In genomic region chr4:80006935-80007744, GRCh38 we compare ENCODE assay signal across 10 cellular contexts.
A peak's percentile ranks its signal among the peaks of the same experiment; 100 is the strongest.
DNase-seq lines count a peak whose midpoint lies in the region; TF ChIP-seq lines count a peak whose summit lies in the region.
"Had no signal": no experiment of that assay in that cellular context is flagged by ENCODE, and none has a peak within 500 bp of the region (broad histone marks: within the 10 kb centered on the region; RNA-seq: fewer than 3 reads in every experiment).

No MANE protein-coding gene starts in this region.

- peaks cover 34% of the 10 kb centered on the region for H3K36me3 Mint-ChIP-seq in activated T-cell treated with anti-CD3 and anti-CD28 coated beads, Interleukin-2, amount 50 U/mL, for 24 hours (ENCODE audit: low read depth)

- H3K9ac ChIP-seq in SK-N-SH: no peak overlapping the region
- H3K9ac ChIP-seq in smooth muscle cell (ENCODE audit: low read depth): no peak overlapping the region

- peaks cover 36 to 73% of the 10 kb centered on the region in 2 experiments for H3K36me3 ChIP-seq in SK-N-SH (replicated peaks in 1 of 2; ENCODE audit: control insufficient read depth in 1 of 2, insufficient read depth in 2 of 2, low read length in 1 of 2)
- H3K36me3 ChIP-seq in smooth muscle cell (ENCODE audit: low read depth): peaks cover 9% of the 10 kb centered on the region
- H3K36me3 ChIP-seq: suprapubic skin had no signal

- WGBS in SK-N-SH (ENCODE audit: low lambda C conversion rate): 65% methylated on average over 5 of the region's 5 CpGs
- 20% methylated on average over 5 of the region's 5 CpGs for whole genome bisulfite sequencing in smooth muscle cell (ENCODE audit: low lambda C conversion rate)

- peaks cover 2 to 16% of the 10 kb centered on the region in 2 experiments; a peak in 2 of 4 replicates for H3K4me1 ChIP-seq in SK-N-SH (ENCODE audit: control insufficient read depth in 1 of 2, insufficient read depth in 2 of 2, low read depth in 1 of 2, low read length in 1 of 2)
- peaks cover 23% of the 10 kb centered on the region for H3K4me1 ChIP-seq in smooth muscle cell (ENCODE audit: low read depth)

- no peak for TF ChIP-seq CTCF in SK-N-SH (IDR thresholded peaks at IDR 0.05)
- no peak for TF ChIP-seq CTCF in smooth muscle cell (IDR thresholded peaks at IDR 0.05; ENCODE audit: borderline replicate concordance, insufficient read depth, poor library complexity, severe bottlenecking)

- no peak for TF ChIP-seq RAD21 in SK-N-SH (IDR thresholded peaks at IDR 0.05; ENCODE audit: low read length)

- TF ChIP-seq EP300 in SK-N-SH (IDR thresholded peaks at IDR 0.05; ENCODE audit: borderline replicate concordance in 1 of 2, low read depth in 1 of 2, low read length in 1 of 2): peak; percentile 18 to 59; a peak in 3 of 4 replicates

- peaks cover 6% of the 10 kb centered on the region; the same call in 1 of the 2 replicates for H4K20me1 ChIP-seq in SK-N-SH (ENCODE audit: insufficient read depth)
- H4K20me1 ChIP-seq in smooth muscle cell (ENCODE audit: low read depth): no peaks in the 10 kb centered on the region

- H3K4me1 Mint-ChIP-seq in activated T-cell treated with anti-CD3 and anti-CD28 coated beads, Interleukin-2, amount 50 U/mL, for 24 hours (ENCODE audit: low read depth): peaks cover 56% of the 10 kb centered on the region

- H3K4me3 ChIP-seq in SK-N-SH (ENCODE audit: low read depth in 2 of 2, low read length in 1 of 2): no peak overlapping the region
- no peak overlapping the region for H3K4me3 ChIP-seq in smooth muscle cell
- H3K4me3 ChIP-seq: suprapubic skin had no signal

- H3K9me3 ChIP-seq in SK-N-SH (peaks cover 6% of the 10 kb centered on the region), smooth muscle cell (replicated peaks; ENCODE audit: low read depth) (peaks cover 9% of the 10 kb centered on the region)
- H3K9me3 ChIP-seq: suprapubic skin had no signal

- POLR2A ChIA-PET in SK-N-SH (lab: Yijun Ruan, JAX): no interaction called here

- H3K27ac ChIP-seq in SK-N-SH (ENCODE audit: low read depth in 2 of 2, low read length in 1 of 2) (peak overlapping the region; percentile 43 to 65), smooth muscle cell (ENCODE audit: low read depth) (peak overlapping the region; percentile 54)
- H3K27ac ChIP-seq: suprapubic skin had no signal

- no peak for DNase-seq in activated T-cell treated with anti-CD3 and anti-CD28 coated beads, Interleukin-2, amount 50 U/mL, for 24 hours
- no peak for DNase-seq in activated T-cell treated with anti-CD3 and anti-CD28 coated beads, Interleukin-2, amount 50 U/mL, for 1 hour
- DNase-seq in SK-N-SH: peak; percentile 9
- peak; percentile 44 for DNase-seq in fibroblast of gingiva (ENCODE audit: low read depth)
- DNase-seq in smooth muscle cell (lab: John Stamatoyannopoulos, UW; ENCODE audit: unreplicated experiment): no peak
- DNase-seq in germinal center (ENCODE audit: low spot score): no peak
- DNase-seq in NK-92 (lab: John Stamatoyannopoulos, UW; ENCODE audit: unreplicated experiment): no peak
- no peak for DNase-seq in cerebellar cortex (ENCODE audit: low spot score)
- DNase-seq: retina had no signal

- H3K79me2 ChIP-seq in SK-N-SH (ENCODE audit: insufficient read depth) (peaks cover 81% of the 10 kb centered on the region), smooth muscle cell (ENCODE audit: low read depth) (no peaks in the 10 kb centered on the region)

- H3K9me2 ChIP-seq in SK-N-SH: no peaks in the 10 kb centered on the region

- no peak overlapping the region for H3K4me3 Mint-ChIP-seq in activated T-cell treated with anti-CD3 and anti-CD28 coated beads, Interleukin-2, amount 50 U/mL, for 24 hours

- H3K27ac Mint-ChIP-seq in activated T-cell treated with anti-CD3 and anti-CD28 coated beads, Interleukin-2, amount 50 U/mL, for 24 hours: peak overlapping the region; percentile 87

- H3K27me3 Mint-ChIP-seq in activated T-cell treated with anti-CD3 and anti-CD28 coated beads, Interleukin-2, amount 50 U/mL, for 24 hours: no peaks in the 10 kb centered on the region

- H3K27me3 ChIP-seq in SK-N-SH (ENCODE audit: insufficient read depth) (no peaks in the 10 kb centered on the region), smooth muscle cell (ENCODE audit: low read depth) (no peaks in the 10 kb centered on the region)
- H3K27me3 ChIP-seq: suprapubic skin had no signal

- no peak overlapping the region for H3K4me2 ChIP-seq in SK-N-SH
- peak overlapping the region; percentile 66 for H3K4me2 ChIP-seq in smooth muscle cell

- H3K9me3 Mint-ChIP-seq in activated T-cell treated with anti-CD3 and anti-CD28 coated beads, Interleukin-2, amount 50 U/mL, for 24 hours: peaks cover 10% of the 10 kb centered on the region

- H3F3A ChIP-seq in SK-N-SH (replicated peaks; ENCODE audit: insufficient read depth): peaks cover 66% of the 10 kb centered on the region
- H3F3A ChIP-seq in smooth muscle cell (ENCODE audit: low read depth): peaks cover 3% of the 10 kb centered on the region

- CTCF ChIA-PET in SK-N-SH (lab: Yijun Ruan, JAX): no interaction called here

- H2AFZ ChIP-seq in SK-N-SH (ENCODE audit: low read depth) (no peak overlapping the region), smooth muscle cell (ENCODE audit: low read depth) (no peak overlapping the region)

TF ChIP-seq in SK-N-SH, 30 proteins besides CTCF, POLR2A, EP300 and RAD21 (continues in another document):
- TF ChIP-seq RFX5 (IDR thresholded peaks at IDR 0.05; ENCODE audit: low read length) (no peak), REST (IDR thresholded peaks at IDR 0.05; ENCODE audit: low read depth, low read length) (no peak), RXRA (IDR thresholded peaks at IDR 0.05; ENCODE audit: borderline replicate concordance, low read depth) (no peak), TCF12 (IDR thresholded peaks at IDR 0.05) (no peak), ELF1 (IDR thresholded peaks at IDR 0.05) (no peak), GATA2 (CRISPR knock-in tag; IDR thresholded peaks at IDR 0.05) (peak; percentile 43; the same call in 1 of the 2 replicates), RCOR1 (IDR thresholded peaks at IDR 0.05; ENCODE audit: low read length) (0 out of 2 replicates have a peak, but pooled peaks have one; percentile 33), NRF1 (IDR thresholded peaks at IDR 0.05; ENCODE audit: low read depth, low read length) (no peak), FOXM1 (IDR thresholded peaks at IDR 0.05; ENCODE audit: low read depth) (no peak), USF2 (IDR thresholded peaks at IDR 0.05; ENCODE audit: borderline replicate concordance, low read depth, low read length) (no peak), MXI1 (IDR thresholded peaks at IDR 0.05; ENCODE audit: low read depth, low read length) (no peak), SMC3 (IDR thresholded peaks at IDR 0.05; ENCODE audit: low read depth, low read length) (no peak), IRF3 (IDR thresholded peaks at IDR 0.05; ENCODE audit: low read depth, low read length) (no peak), NFIC (IDR thresholded peaks at IDR 0.05; ENCODE audit: borderline replicate concordance) (no peak), YY1 (IDR thresholded peaks at IDR 0.05; ENCODE audit: low read depth) (no peak), POLR2AphosphoS5 (IDR thresholded peaks at IDR 0.05; ENCODE audit: low read depth, low read length) (0 out of 2 replicates have a peak, but pooled peaks have one; percentile 11), TEAD4 (IDR thresholded peaks at IDR 0.05; ENCODE audit: borderline replicate concordance, insufficient read depth) (peak; percentile 50; the same call in 1 of the 2 replicates)

Comparison
In these comparisons a context has a peak if more than half of its experiments do, and no peak if none do; other contexts are left out.
1. DNase-seq: peak in SK-N-SH (single experiment) and fibroblast of gingiva (single experiment); none in activated T-cell treated with anti-CD3 and anti-CD28 coated beads, Interleukin-2, amount 50 U/mL, for 24 hours (single experiment), activated T-cell treated with anti-CD3 and anti-CD28 coated beads, Interleukin-2, amount 50 U/mL, for 1 hour (single experiment), smooth muscle cell (single experiment), germinal center (single experiment), NK-92 (single experiment) and cerebellar cortex (single experiment).